10 cellular contexts compared by ENCODE assay signal in genomic region chr5:147234825-147235635, GRCh38. TPM values are rescaled to one million over a fixed set of nuclear protein-coding genes. Genes with fewer than 3 reads are reported as not detected.
DNase-seq lines count a peak whose midpoint lies in the region; ATAC-seq and TF ChIP-seq lines count a peak whose summit lies in the region.
"Had no signal": no experiment of that assay in that cellular context is flagged by ENCODE, and none has a peak within 500 bp of the region (broad histone marks: within the 10 kb centered on the region; RNA-seq: fewer than 3 reads in every experiment).

STK32A (plus strand) TSS chr5:147235026; CDS start chr5:147239635, 4,609 bp downstream.

- H3K27ac ChIP-seq in SK-N-MC, result no peak within 1 kb of the TSS
- H3K27ac ChIP-seq: C4-2B had no signal

- DNase-seq in activated gamma-delta T cell (lab: John Stamatoyannopoulos, UW) (peak; percentile 5), activated gamma-delta T cell treated with Interleukin-2 at 50 U/mL for 16 hours (no peak), SK-N-MC (ENCODE audit: low read depth, low spot score) (no peak), foreskin fibroblast (peak in 1 of 2 donors; percentile 19), neural crest cell (ENCODE audit: low read depth, low spot score) (peak; percentile 48), SKM-1 treated with dmso at 0.1 percent for 144 hours (lab: John Stamatoyannopoulos, UW; ENCODE audit: unreplicated experiment) (no peak), CD1c-positive myeloid dendritic cell (ENCODE audit: extremely low spot score) (no peak)

- H3K9me3 Mint-ChIP-seq in neural crest cell, result peaks cover 2% of the 10 kb centered on the region

- H3K27me3 Mint-ChIP-seq in neural crest cell (ENCODE audit: low read depth), result peaks cover 78% of the 10 kb centered on the region

- H3K4me1 Mint-ChIP-seq in neural crest cell, result peaks cover 4% of the 10 kb centered on the region

- no peak for ATAC-seq in GM19328 (IDR thresholded peaks at IDR 0.05; ENCODE audit: unreplicated experiment)

- no peak within 1 kb of the TSS for H3K9ac ChIP-seq in SK-N-MC (ENCODE audit: insufficient read length)

- H3K4me3 Mint-ChIP-seq in neural crest cell, result peak within 1 kb of the TSS; percentile 72

- H3K27ac Mint-ChIP-seq in neural crest cell (ENCODE audit: unreplicated experiment), result no peak within 1 kb of the TSS

- no peak for TF ChIP-seq CTCF in foreskin fibroblast (IDR thresholded peaks at IDR 0.05; ENCODE audit: low read depth, low read length)
- TF ChIP-seq CTCF in neural crest cell (conservative IDR thresholded peaks at IDR 0.05), result no peak

- H3K4me3 ChIP-seq in SK-N-MC (peak within 1 kb of the TSS; percentile 75), foreskin fibroblast (ENCODE audit: low read depth in 1 of 2, low read length in 2 of 2) (peak within 1 kb of the TSS; percentile 13 to 52)

- H3K36me3 ChIP-seq in SK-N-MC (ENCODE audit: insufficient read depth, low read length), result no peaks in the 10 kb centered on the region

- no peaks in the 10 kb centered on the region for H3K9me3 ChIP-seq in SK-N-MC (ENCODE audit: low read depth, low read length)

- H3K36me3 Mint-ChIP-seq in neural crest cell (ENCODE audit: low read depth), result no peaks in the 10 kb centered on the region

RNA-seq across cellular contexts. Expression of gene STK32A, which starts in this region (rescaled TPM):
- 0.28 and 0.61 TPM in 2 replicates for total RNA-seq in neural crest cell
- total RNA-seq: T-helper 2 cell treated with Interferon-gamma antibody and Interleukin-4, amounts not matched to agents 100 ng/mL and 5 ng/mL, for 36 hours had no signal

Comparison
In these comparisons a context has a peak if more than half of its experiments do, and no peak if none do; other contexts are left out.
1. Peak in DNase-seq in neural crest cell; RNA of the gene not detected or under 1 TPM.